10 cellular contexts compared by ENCODE assay signal in genomic region chr21:16002872-16003466, GRCh38.
A peak's percentile ranks its signal among the peaks of the same experiment; 100 is the strongest.
DNase-seq lines count a peak whose midpoint lies in the region; ATAC-seq and TF ChIP-seq lines count a peak whose summit lies in the region.
"Had no signal": no experiment of that assay in that cellular context is flagged by ENCODE, and none has a peak within 500 bp of the region (broad histone marks: within the 10 kb centered on the region; RNA-seq: fewer than 3 reads in every experiment).

No MANE protein-coding gene starts in this region.

- no peak overlapping the region for H3K9ac ChIP-seq in H9 (ENCODE audit: extremely low read depth, insufficient read length, low read length)
- peak overlapping the region; percentile 38 for H3K9ac ChIP-seq in SK-N-MC (ENCODE audit: insufficient read length)

- H4K20me1 ChIP-seq in H9 (ENCODE audit: control insufficient read depth, insufficient read depth, insufficient read length): no peaks in the 10 kb centered on the region

- DNase-seq in H9: no peak
- DNase-seq in SK-N-MC (ENCODE audit: low read depth, low spot score): no peak
- DNase-seq in fibroblast of peridontal ligament (ENCODE audit: extremely low read depth): peak; percentile 68
- DNase-seq in renal cortical epithelial cell (ENCODE audit: low read depth): peak; percentile 28
- no peak for DNase-seq in activated naive CD4-positive, alpha-beta T cell (lab: John Stamatoyannopoulos, UW)
- no peak for DNase-seq in NCI-H1436 (lab: John Stamatoyannopoulos, UW)
- no peak for DNase-seq in islet precursor cell
- DNase-seq: immature natural killer cell, NCI-H146 had no signal

- no peak overlapping the region for H3K4me2 ChIP-seq in H9 (ENCODE audit: insufficient read depth, insufficient read length, low read length)

- no peaks in the 10 kb centered on the region for H3K23me2 ChIP-seq in H9 (ENCODE audit: insufficient read length, low read depth, low read length, poor library complexity, severe bottlenecking)

- H3K79me2 ChIP-seq in H9 (ENCODE audit: insufficient read depth, low read length): no peaks in the 10 kb centered on the region

- no peak overlapping the region for H2AK5ac ChIP-seq in H9 (ENCODE audit: insufficient read length, low read length)

- no peaks in the 10 kb centered on the region for H3K4me1 ChIP-seq in H9 (ENCODE audit: insufficient read depth, low read length)

- H3K56ac ChIP-seq in H9 (ENCODE audit: insufficient read length, low read depth, low read length): no peak overlapping the region

- H4K5ac ChIP-seq in H9 (ENCODE audit: insufficient read length, low read depth, low read length): no peak overlapping the region

- H4K91ac ChIP-seq in H9 (ENCODE audit: insufficient read length, low read depth, low read length): no peak overlapping the region

- no peaks in the 10 kb centered on the region for H3K27me3 ChIP-seq in H9 (ENCODE audit: insufficient read depth, low read length)

- H3K4me3 ChIP-seq in SK-N-MC: peak overlapping the region; percentile 21

- no peak overlapping the region for H2BK15ac ChIP-seq in H9 (ENCODE audit: low read depth, low read length)

- H3K4me3 Mint-ChIP-seq in H9: no peak overlapping the region
- H3K4me3 Mint-ChIP-seq: immature natural killer cell had no signal

- H2AFZ ChIP-seq in H9 (ENCODE audit: low read length): no peak overlapping the region

- H2BK12ac ChIP-seq in H9 (ENCODE audit: insufficient read length, low read depth, low read length): no peak overlapping the region

- no peaks in the 10 kb centered on the region for H3K9me3 ChIP-seq in H9 (ENCODE audit: control insufficient read depth, low read depth, low read length)
- H3K9me3 ChIP-seq in SK-N-MC (ENCODE audit: low read depth, low read length): no peaks in the 10 kb centered on the region

- H3K14ac ChIP-seq in H9 (ENCODE audit: insufficient read depth, low read length): no peak overlapping the region

- ATAC-seq in HG02763 (IDR thresholded peaks at IDR 0.05; ENCODE audit: unreplicated experiment): no peak

- H3K4me1 Mint-ChIP-seq in H9: no peaks in the 10 kb centered on the region
- H3K4me1 Mint-ChIP-seq: immature natural killer cell had no signal

- H2BK20ac ChIP-seq in H9 (ENCODE audit: low read depth, low read length, poor library complexity, severe bottlenecking): no peak overlapping the region

- H4K8ac ChIP-seq in H9 (replicated peaks; ENCODE audit: insufficient read length, low read depth, low read length): no peak overlapping the region

- H3K27ac ChIP-seq in H9 (ENCODE audit: insufficient read length, low read depth, low read length) (no peak overlapping the region), SK-N-MC (peak overlapping the region; percentile 81)

- no peaks in the 10 kb centered on the region for H3K27me3 Mint-ChIP-seq in H9 (ENCODE audit: low read depth)

- H3K27ac Mint-ChIP-seq in H9: no peak overlapping the region
- H3K27ac Mint-ChIP-seq: immature natural killer cell had no signal

- no peak overlapping the region for H2BK5ac ChIP-seq in H9 (ENCODE audit: insufficient read length, low read length)

- no peak overlapping the region for H3K18ac ChIP-seq in H9 (ENCODE audit: insufficient read length, low read depth, low read length)

- TF ChIP-seq CTCF in H9 (conservative IDR thresholded peaks at IDR 0.05): peak; percentile 62

- no peak overlapping the region for H3T11ph ChIP-seq in H9 (ENCODE audit: low read length)

- no peaks in the 10 kb centered on the region for H3K79me1 ChIP-seq in H9 (ENCODE audit: insufficient read depth, low read depth, low read length, poor library complexity, severe bottlenecking)

- H3K9me3 Mint-ChIP-seq in H9: no peaks in the 10 kb centered on the region

- no peak overlapping the region for H3K23ac ChIP-seq in H9 (ENCODE audit: insufficient read length, low read depth, low read length)

- H3K4ac ChIP-seq in H9 (ENCODE audit: low read depth, low read length): no peak overlapping the region

- no peak overlapping the region for H2BK120ac ChIP-seq in H9 (ENCODE audit: low read depth, low read length, poor library complexity, severe bottlenecking)

- H3K36me3 Mint-ChIP-seq in H9 (ENCODE audit: insufficient read depth in 1 of 3, low read depth in 3 of 3): no peaks in the 10 kb centered on the region
- H3K36me3 Mint-ChIP-seq: immature natural killer cell had no signal

- no peaks in the 10 kb centered on the region for H3K36me3 ChIP-seq in SK-N-MC (ENCODE audit: insufficient read depth, low read length)

Comparison
In these comparisons a context has a peak if more than half of its experiments do, and no peak if none do; other contexts are left out.
1. DNase-seq: peak in fibroblast of peridontal ligament (single experiment) and renal cortical epithelial cell (single experiment); none in H9 (single experiment), SK-N-MC (single experiment), activated naive CD4-positive, alpha-beta T cell (0 of 4), NCI-H1436 (single experiment) and islet precursor cell (single experiment).